16 cellular contexts compared by ENCODE assay signal in genomic region chr1:10253149-10253548, GRCh38. TPM values are rescaled to one million over a fixed set of nuclear protein-coding genes. Genes with fewer than 3 reads are reported as not detected.
A peak's percentile ranks its signal among the peaks of the same experiment; 100 is the strongest.
DNase-seq lines count a peak whose midpoint lies in the region; ATAC-seq and TF ChIP-seq lines count a peak whose summit lies in the region.
"Had no signal": no experiment of that assay in that cellular context is flagged by ENCODE, and none has a peak within 500 bp of the region (broad histone marks: within the 10 kb centered on the region; RNA-seq: fewer than 3 reads in every experiment).

No MANE protein-coding gene starts in this region.

- H3K9me3 Mint-ChIP-seq in nephron (no peaks in the 10 kb centered on the region), natural killer cell (no peaks in the 10 kb centered on the region)
- H3K9me3 Mint-ChIP-seq: activated naive CD4-positive, alpha-beta T cell treated with anti-CD3 and anti-CD28 coated beads for 36 hours; CD4-positive, alpha-beta T cell had no signal

- H3K36me3 Mint-ChIP-seq in T-helper 17 cell (ENCODE audit: low read depth) (peaks cover 4% of the 10 kb centered on the region), nephron (ENCODE audit: low read depth) (peaks cover 21% of the 10 kb centered on the region), natural killer cell (no peaks in the 10 kb centered on the region)

- no peaks in the 10 kb centered on the region for H3K27me3 Mint-ChIP-seq in T-helper 17 cell
- no peaks in the 10 kb centered on the region for H3K27me3 Mint-ChIP-seq in nephron (ENCODE audit: low read depth)
- H3K27me3 Mint-ChIP-seq in natural killer cell (ENCODE audit: low read depth in 2 of 2) = no peaks in the 10 kb centered on the region
- H3K27me3 Mint-ChIP-seq: CD4-positive, alpha-beta T cell had no signal

- ATAC-seq in T-helper 17 cell = no peak
- ATAC-seq in natural killer cell = no peak

- DNase-seq in T-helper 17 cell (no peak), caudate nucleus (lab: John Stamatoyannopoulos, UW) (no peak), SKM-1 (lab: John Stamatoyannopoulos, UW; ENCODE audit: unreplicated experiment) (no peak), ureter (ENCODE audit: low spot score) (no peak), natural killer cell (no peak)
- DNase-seq: activated CD4-positive, CD25-positive, alpha-beta regulatory T cell treated with anti-CD3 and anti-CD28 coated beads, Interleukin-2, amount 50 U/mL, for 72 hours; activated naive CD4-positive, alpha-beta T cell treated with anti-CD3 and anti-CD28 coated beads for 36 hours; CD4-positive, alpha-beta T cell; cerebellar nuclear complex; DND-41; hippocampal formation; NCI-H526; testis had no signal

- no peaks in the 10 kb centered on the region for H3K9me3 ChIP-seq in T-helper 17 cell (ENCODE audit: control insufficient read depth, low read length, poor library complexity, severe bottlenecking)
- H3K9me3 ChIP-seq: testis had no signal

- H3K4me3 Mint-ChIP-seq in T-helper 17 cell = no peak overlapping the region
- no peak overlapping the region for H3K4me3 Mint-ChIP-seq in nephron
- no peak overlapping the region for H3K4me3 Mint-ChIP-seq in natural killer cell
- H3K4me3 Mint-ChIP-seq: activated naive CD4-positive, alpha-beta T cell treated with anti-CD3 and anti-CD28 coated beads for 36 hours; CD4-positive, alpha-beta T cell had no signal

- peak overlapping the region; percentile 19 for H3K27ac Mint-ChIP-seq in T-helper 17 cell
- peak overlapping the region in 2 of 3 experiments; percentile 65 to 95 for H3K27ac Mint-ChIP-seq in nephron
- H3K27ac Mint-ChIP-seq in natural killer cell = no peak overlapping the region
- H3K27ac Mint-ChIP-seq: activated naive CD4-positive, alpha-beta T cell treated with anti-CD3 and anti-CD28 coated beads for 36 hours; CD4-positive, alpha-beta T cell had no signal

- intact Hi-C loops in natural killer cell (cut with micrococcal nuclease) = no loop called here

- peak overlapping the region; percentile 33 for H3K27ac ChIP-seq in caudate nucleus (ENCODE audit: low read depth, low read length)
- H3K27ac ChIP-seq in temporal lobe (ENCODE audit: low read depth, low read length) = peak overlapping the region; percentile 57
- H3K27ac ChIP-seq: PC-9, testis had no signal

- no peak for TF ChIP-seq CTCF in nephron (IDR thresholded peaks at IDR 0.05; ENCODE audit: unreplicated experiment in 3 of 3)
- no peak for TF ChIP-seq CTCF in natural killer cell (IDR thresholded peaks at IDR 0.05)

- peaks cover 6% of the 10 kb centered on the region for H3K4me1 Mint-ChIP-seq in T-helper 17 cell
- peaks cover 37% of the 10 kb centered on the region for H3K4me1 Mint-ChIP-seq in nephron
- H3K4me1 Mint-ChIP-seq in natural killer cell = peaks cover 5% of the 10 kb centered on the region in 2 donors

RNA-seq across cellular contexts. Expression of gene KIF1B, which starts 42.8 kb away (rescaled TPM):
- 10 to 100 TPM; 10.9 to 13.3 TPM for total RNA-seq in T-helper 17 cell
- total RNA-seq in temporal lobe = 255 TPM
- 37.2 TPM for total RNA-seq in ureter
- 10 to 100 TPM; 15.2 to 22.0 (median 16.3) TPM for total RNA-seq in natural killer cell

Comparison
In these comparisons a context has a peak if more than half of its experiments do, and no peak if none do; other contexts are left out.
1. H3K27ac Mint-ChIP-seq: peak in T-helper 17 cell (single experiment) and nephron (2 of 3); none in natural killer cell (0 of 2).